In the genomic region with DNA sequence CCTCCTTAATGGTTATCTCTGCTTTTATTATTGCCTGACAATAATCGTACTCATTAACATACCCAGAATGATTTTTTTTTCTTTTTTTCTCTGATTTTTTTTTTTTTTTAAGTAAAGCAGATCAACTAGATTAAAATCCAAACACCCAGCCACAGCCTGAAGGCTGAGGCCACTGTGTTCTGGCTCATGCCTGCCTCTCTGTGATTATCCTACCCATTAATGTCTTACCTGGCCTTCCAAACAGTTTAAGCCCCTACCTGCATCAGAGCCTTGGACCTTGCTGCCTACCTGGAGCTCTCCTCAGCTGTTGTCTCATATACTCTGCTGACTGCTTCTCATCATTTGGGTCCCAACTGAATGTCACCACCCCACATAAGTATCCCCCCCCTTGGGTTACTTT, we compare ENCODE assay signal across 1 cellular context.
TF ChIP-seq lines count a peak whose summit lies in the region.

No MANE protein-coding gene starts in this region.

TF ChIP-seq in IMR-90, 13 proteins besides CTCF, POLR2A, EP300 and RAD21:
- TF ChIP-seq MAFK (IDR thresholded peaks at IDR 0.05; ENCODE audit: low read depth, low read length) (no peak), NFE2L2 (IDR thresholded peaks at IDR 0.05; ENCODE audit: low read depth, low read length) (no peak), CEBPB (IDR thresholded peaks at IDR 0.05; ENCODE audit: low read depth, low read length) (no peak), BHLHE40 (IDR thresholded peaks at IDR 0.05; ENCODE audit: low read depth, low read length) (no peak), MXI1 (IDR thresholded peaks at IDR 0.05; ENCODE audit: borderline replicate concordance, low read depth, low read length) (no peak), MAZ (IDR thresholded peaks at IDR 0.05; ENCODE audit: borderline replicate concordance, low read depth, low read length) (no peak), RCOR1 (IDR thresholded peaks at IDR 0.05; ENCODE audit: insufficient replicate concordance, low read length) (no peak), FOS (IDR thresholded peaks at IDR 0.05; ENCODE audit: low read depth, low read length) (no peak)
- TF ChIP-seq, protein P1, sequence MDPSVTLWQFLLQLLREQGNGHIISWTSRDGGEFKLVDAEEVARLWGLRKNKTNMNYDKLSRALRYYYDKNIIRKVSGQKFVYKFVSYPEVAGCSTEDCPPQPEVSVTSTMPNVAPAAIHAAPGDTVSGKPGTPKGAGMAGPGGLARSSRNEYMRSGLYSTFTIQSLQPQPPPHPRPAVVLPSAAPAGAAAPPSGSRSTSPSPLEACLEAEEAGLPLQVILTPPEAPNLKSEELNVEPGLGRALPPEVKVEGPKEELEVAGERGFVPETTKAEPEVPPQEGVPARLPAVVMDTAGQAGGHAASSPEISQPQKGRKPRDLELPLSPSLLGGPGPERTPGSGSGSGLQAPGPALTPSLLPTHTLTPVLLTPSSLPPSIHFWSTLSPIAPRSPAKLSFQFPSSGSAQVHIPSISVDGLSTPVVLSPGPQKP (IDR thresholded peaks at IDR 0.05; ENCODE audit: borderline replicate concordance, low read depth, low read length), result no peak
